ENCODE assay signal across 22 cellular contexts in genomic region chr9:98555851-98556465, GRCh38.
"Had no signal": no experiment of that assay in that cellular context is flagged by ENCODE, and none has a peak within 500 bp of the region (broad histone marks: within the 10 kb centered on the region; RNA-seq: fewer than 3 reads in every experiment).

No MANE protein-coding gene starts in this region.

- H3K36me3 ChIP-seq: heart left ventricle, neutrophil, sigmoid colon, upper lobe of left lung, vagina had no signal

- DNase-seq: dermis blood vessel endothelial cell; effector CD4-positive, alpha-beta T cell; heart left ventricle; hippocampal formation; left colon; left ventricle myocardium superior; mesenchymal stem cell; midbrain; posterior cingulate gyrus; sigmoid colon; stimulated activated CD4-positive, alpha-beta T cell treated with anti-CD3 and anti-CD28 coated beads, Interleukin-2, amount 100 ng/mL, for 24 hours; stimulated activated CD4-positive, alpha-beta T cell treated with anti-CD3 and anti-CD28 coated beads, Interleukin-4, amount 100 ng/mL, for 4 hours; stimulated activated naive B cell treated with anti-CD40 and anti-IgM and Interleukin-4, amounts not matched to agents 10 μg/mL and 1 μg/mL and 100 μg/mL, for 72 hours; stimulated activated naive CD8-positive, alpha-beta T cell treated with anti-CD3 and anti-CD28 coated beads, Interleukin-15, amount 100 ng/mL, for 72 hours had no signal

- H3K27ac ChIP-seq: heart left ventricle, neutrophil, sigmoid colon, skin epidermis, upper lobe of left lung, vagina had no signal

- H3K36me3 Mint-ChIP-seq: natural killer cell treated with Interleukin-12 subunit alpha and Interleukin-12 subunit beta and Interleukin-15 and Interleukin-18, amount 100 ng/mL, for 72 hours; stimulated activated naive B cell treated with anti-CD40 and anti-IgM and Interleukin-4, amounts not matched to agents 10 μg/mL and 1 μg/mL and 100 μg/mL, for 72 hours had no signal

- ATAC-seq: left colon; left ventricle myocardium superior; stimulated activated naive B cell treated with anti-CD40 and anti-IgM and Interleukin-4, amounts not matched to agents 10 μg/mL and 1 μg/mL and 100 μg/mL, for 72 hours; stimulated activated naive CD8-positive, alpha-beta T cell treated with anti-CD3 and anti-CD28 coated beads, Interleukin-15, amount 100 ng/mL, for 72 hours had no signal

- H3K9me3 ChIP-seq: heart left ventricle, neutrophil, sigmoid colon, upper lobe of left lung, vagina had no signal

- H3K27me3 ChIP-seq: heart left ventricle, sigmoid colon, upper lobe of left lung, vagina had no signal

- H3K27ac Mint-ChIP-seq: natural killer cell treated with Interleukin-12 subunit alpha and Interleukin-12 subunit beta and Interleukin-15 and Interleukin-18, amount 100 ng/mL, for 72 hours; stimulated activated naive B cell treated with anti-CD40 and anti-IgM and Interleukin-4, amounts not matched to agents 10 μg/mL and 1 μg/mL and 100 μg/mL, for 72 hours had no signal

- H3K4me1 Mint-ChIP-seq: stimulated activated naive CD8-positive, alpha-beta T cell treated with anti-CD3 and anti-CD28 coated beads, Interleukin-15, amount 100 ng/mL, for 72 hours had no signal

- H3K4me3 ChIP-seq: heart left ventricle, lung, sigmoid colon, skin epidermis, upper lobe of left lung, vagina had no signal

- H3K4me3 Mint-ChIP-seq: natural killer cell treated with Interleukin-12 subunit alpha and Interleukin-12 subunit beta and Interleukin-15 and Interleukin-18, amount 100 ng/mL, for 72 hours; stimulated activated naive B cell treated with anti-CD40 and anti-IgM and Interleukin-4, amounts not matched to agents 10 μg/mL and 1 μg/mL and 100 μg/mL, for 72 hours; stimulated activated naive CD8-positive, alpha-beta T cell treated with anti-CD3 and anti-CD28 coated beads, Interleukin-15, amount 100 ng/mL, for 72 hours had no signal

- H3K9me3 Mint-ChIP-seq: natural killer cell treated with Interleukin-12 subunit alpha and Interleukin-12 subunit beta and Interleukin-15 and Interleukin-18, amount 100 ng/mL, for 72 hours; stimulated activated naive B cell treated with anti-CD40 and anti-IgM and Interleukin-4, amounts not matched to agents 10 μg/mL and 1 μg/mL and 100 μg/mL, for 72 hours; stimulated activated naive CD8-positive, alpha-beta T cell treated with anti-CD3 and anti-CD28 coated beads, Interleukin-15, amount 100 ng/mL, for 72 hours had no signal

- FAIRE-seq: colon, frontal cortex had no signal

- H3K4me1 ChIP-seq: sigmoid colon, upper lobe of left lung, vagina had no signal
